In the genomic region with DNA sequence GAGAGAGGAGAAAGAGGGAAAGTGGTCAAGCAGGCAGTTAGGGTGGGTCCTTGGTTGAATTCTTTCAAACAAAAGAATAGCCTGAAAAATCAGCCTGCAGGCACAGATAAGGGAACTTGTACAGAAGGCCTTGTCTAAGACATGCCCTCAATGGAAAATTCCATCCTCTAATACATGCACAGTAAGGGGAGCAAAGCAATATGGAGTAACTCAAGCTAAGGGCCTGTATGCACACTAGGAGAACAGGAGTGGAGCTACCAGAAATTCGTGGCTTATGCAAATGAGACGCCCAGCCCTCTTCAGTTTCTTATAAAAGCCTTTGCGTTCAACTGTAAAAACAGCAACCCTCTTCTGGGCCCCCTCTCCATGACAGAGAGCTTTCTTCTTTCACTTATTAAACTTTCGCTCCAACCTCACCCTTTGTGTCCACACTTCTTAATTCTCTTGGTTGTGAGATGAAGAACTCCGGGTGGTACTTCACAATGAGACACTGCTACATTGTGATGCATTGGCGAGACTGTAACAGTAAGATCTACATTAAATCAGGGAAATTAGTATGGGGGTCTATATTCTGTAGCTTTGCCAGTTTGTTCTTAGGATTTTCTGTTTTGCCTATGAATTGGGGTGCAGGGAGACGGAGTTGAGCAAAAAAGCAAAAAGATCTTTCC, we compare ENCODE assay signal across 1 cellular context.
TF ChIP-seq lines count a peak whose summit lies in the region.

No MANE protein-coding gene starts in this region.

TF ChIP-seq in H1, 55 proteins besides CTCF, POLR2A, EP300 and RAD21:
- TF ChIP-seq JUN (IDR thresholded peaks at IDR 0.05; ENCODE audit: low read depth, low read length) (no peak), CHD1 (IDR thresholded peaks at IDR 0.05; ENCODE audit: low read depth, low read length) (no peak), CBX5 (IDR thresholded peaks at IDR 0.05; ENCODE audit: low read depth, low read length) (no peak), TEAD4 (IDR thresholded peaks at IDR 0.05; ENCODE audit: low read depth, low read length) (no peak), CTBP2 (IDR thresholded peaks at IDR 0.05; ENCODE audit: borderline replicate concordance, insufficient read depth, insufficient read length, low read length) (no peak), TCF12 (IDR thresholded peaks at IDR 0.05; ENCODE audit: low read depth, low read length) (no peak), SP4 (IDR thresholded peaks at IDR 0.05; ENCODE audit: low read length) (no peak), BRCA1 (IDR thresholded peaks at IDR 0.05; ENCODE audit: low read depth, low read length) (no peak), ASH2L (IDR thresholded peaks at IDR 0.05; ENCODE audit: low read length) (no peak), SP1 (IDR thresholded peaks at IDR 0.05; ENCODE audit: low read depth, low read length) (no peak), ZNF274 (IDR thresholded peaks at IDR 0.05; ENCODE audit: borderline replicate concordance, extremely low read depth, low read length) (no peak), PHF8 (conservative IDR thresholded peaks at IDR 0.05; ENCODE audit: low read depth, low read length) (no peak), HDAC2 (IDR thresholded peaks at IDR 0.05; ENCODE audit: borderline replicate concordance in 1 of 2, low read depth in 2 of 2, low read length in 2 of 2) (no peak), POU5F1 (IDR thresholded peaks at IDR 0.05; ENCODE audit: low read depth, low read length) (no peak)
- TF ChIP-seq, protein P1, sequence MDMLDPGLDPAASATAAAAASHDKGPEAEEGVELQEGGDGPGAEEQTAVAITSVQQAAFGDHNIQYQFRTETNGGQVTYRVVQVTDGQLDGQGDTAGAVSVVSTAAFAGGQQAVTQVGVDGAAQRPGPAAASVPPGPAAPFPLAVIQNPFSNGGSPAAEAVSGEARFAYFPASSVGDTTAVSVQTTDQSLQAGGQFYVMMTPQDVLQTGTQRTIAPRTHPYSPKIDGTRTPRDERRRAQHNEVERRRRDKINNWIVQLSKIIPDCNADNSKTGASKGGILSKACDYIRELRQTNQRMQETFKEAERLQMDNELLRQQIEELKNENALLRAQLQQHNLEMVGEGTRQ (IDR thresholded peaks at IDR 0.05; ENCODE audit: low read length), result no peak
